ENCODE assay signal across 11 cellular contexts in the genomic region with DNA sequence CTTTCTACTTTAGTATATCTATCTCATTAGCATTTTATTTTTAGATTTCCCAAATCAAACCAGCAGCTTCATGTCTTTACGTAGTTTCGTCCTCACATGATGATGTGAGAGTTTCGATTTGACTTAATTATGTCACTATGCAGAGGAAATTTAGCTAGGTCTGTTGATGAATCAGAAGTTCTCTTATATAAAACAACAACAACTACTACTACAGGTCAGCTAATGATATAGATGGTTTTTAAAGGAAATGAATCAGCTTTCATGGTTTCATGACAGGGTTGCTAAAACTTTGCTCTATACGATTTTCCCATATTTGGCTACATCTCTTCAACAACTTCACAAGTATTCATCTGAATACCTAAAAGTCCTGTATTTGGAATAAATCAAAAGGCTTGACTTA. TPM values are rescaled to one million over a fixed set of nuclear protein-coding genes. Genes with fewer than 3 reads are reported as not detected.
DNase-seq lines count a peak whose midpoint lies in the region; ATAC-seq and TF ChIP-seq lines count a peak whose summit lies in the region.
"Had no signal": no experiment of that assay in that cellular context is flagged by ENCODE, and none has a peak within 500 bp of the region (broad histone marks: within the 10 kb centered on the region; RNA-seq: fewer than 3 reads in every experiment).

No MANE protein-coding gene starts in this region.

- intact Hi-C loops in CD14-positive monocyte (cut with micrococcal nuclease) (loop anchor here in 1 of 2 donors (10.0 kb wide), 2 partner anchors 83 to 533 kb away; no protein-coding TSS in a partner anchor), sigmoid colon (cut with DNase I) (no loop called here)

- H3K36me3 Mint-ChIP-seq in CD14-positive monocyte: peaks cover 15 to 29% of the 10 kb centered on the region in 2 donors

- no peak for TF ChIP-seq POLR2A in sigmoid colon (IDR thresholded peaks at IDR 0.05)

- ATAC-seq in GM19035 (IDR thresholded peaks at IDR 0.05; ENCODE audit: unreplicated experiment) (peak; percentile 36), HG03135 (IDR thresholded peaks at IDR 0.05; ENCODE audit: unreplicated experiment) (no peak)

- H3K36me3 ChIP-seq in OCI-LY3 (replicated peaks; ENCODE audit: low read depth, low read length) (no peaks in the 10 kb centered on the region), sigmoid colon (no peaks in the 10 kb centered on the region)

- peak overlapping the region; percentile 90 for H3K27ac ChIP-seq in OCI-LY3 (ENCODE audit: low read length)
- no peak overlapping the region for H3K27ac ChIP-seq in sigmoid colon
- H3K27ac ChIP-seq: VCaP had no signal

- H3K79me2 ChIP-seq in OCI-LY3 (ENCODE audit: low read length): peaks cover 10% of the 10 kb centered on the region

- no peaks in the 10 kb centered on the region for H3K27me3 Mint-ChIP-seq in CD14-positive monocyte (ENCODE audit: low read depth in 3 of 3)

- peak overlapping the region; percentile 53 for H3K9ac ChIP-seq in OCI-LY3 (ENCODE audit: low read length)

- peaks cover 72% of the 10 kb centered on the region for H3K4me1 ChIP-seq in OCI-LY3 (ENCODE audit: low read length)
- peaks cover 0 to 50% (median 42%) of the 10 kb centered on the region in 4 donors for H3K4me1 ChIP-seq in sigmoid colon

- H3K9me3 Mint-ChIP-seq in CD14-positive monocyte: peaks cover 0 to 2% (median 0%) of the 10 kb centered on the region in 7 donors

- H3K27ac Mint-ChIP-seq in CD14-positive monocyte: peak overlapping the region; percentile 84 to 95 (median 91)

- H3K4me1 Mint-ChIP-seq in CD14-positive monocyte: peaks cover 55% of the 10 kb centered on the region

- peak overlapping the region in 1 of 2 donors; percentile 47 for H3K4me3 Mint-ChIP-seq in CD14-positive monocyte

- no peak overlapping the region for H2AFZ ChIP-seq in OCI-LY3 (ENCODE audit: low read depth, low read length)

- TF ChIP-seq EP300 in sigmoid colon (IDR thresholded peaks at IDR 0.05): no peak

- H3K4me2 ChIP-seq in OCI-LY3 (ENCODE audit: low read length): peak overlapping the region; percentile 68

- H3K9me3 ChIP-seq in OCI-LY3 (ENCODE audit: insufficient read depth, low read length) (no peaks in the 10 kb centered on the region), sigmoid colon (no peaks in the 10 kb centered on the region)

- no peaks in the 10 kb centered on the region for H4K20me1 ChIP-seq in OCI-LY3 (ENCODE audit: insufficient read depth, low read length)

- H3K4me3 ChIP-seq in OCI-LY3 (ENCODE audit: low read length) (peak overlapping the region; percentile 37), epithelial cell of esophagus (ENCODE audit: low read length) (no peak overlapping the region), sigmoid colon (no peak overlapping the region)

- H3K27me3 ChIP-seq in OCI-LY3 (ENCODE audit: low read depth, low read length) (no peaks in the 10 kb centered on the region), sigmoid colon (no peaks in the 10 kb centered on the region)

- TF ChIP-seq CTCF in CD14-positive monocyte (IDR thresholded peaks at IDR 0.05) (no peak), OCI-LY3 (IDR thresholded peaks at IDR 0.05; ENCODE audit: low read depth, low read length) (no peak), epithelial cell of esophagus (IDR thresholded peaks at IDR 0.05; ENCODE audit: insufficient read depth, low read depth, low read length, missing control alignments) (no peak), sigmoid colon (IDR thresholded peaks at IDR 0.05) (no peak)

- in situ Hi-C loops in ACHN (cut with HindIII; ENCODE audit: low pct_ligation_motif_present, low pct_unique_long_range_greater_than_20kb, low sequenced_read_pairs): no loop called here

- 69 to 86% methylated on average over 4 of the region's 4 CpGs for WGBS in sigmoid colon, 2 donors

- DNase-seq in CD14-positive monocyte (ENCODE audit: low spot score): no peak
- peak; percentile 73 for DNase-seq in epithelial cell of esophagus (ENCODE audit: low read depth)
- no peak for DNase-seq in NCI-H82 treated with DMSO at 0.1 percent for 48 hours (lab: John Stamatoyannopoulos, UW; ENCODE audit: unreplicated experiment)
- no peak for DNase-seq in ACHN
- DNase-seq in sigmoid colon: no peak
- DNase-seq: NCI-H1092 treated with DMSO at 0.1 percent for 48 hours had no signal

RNA-seq across cellular contexts. Expression of a gene that starts 28.6 kb away (rescaled TPM):
- polyA plus RNA-seq in CD14-positive monocyte (10 to 100 TPM; 12.1 to 17.2 TPM), sigmoid colon (1 to 10 TPM; 4.2 to 7.8 (median 7.3) TPM)
- total RNA-seq in sigmoid colon: 10 to 100 TPM; 46.4 to 59.6 (median 49.6) TPM
- total RNA-seq: G401 had no signal
